In the genomic region with DNA sequence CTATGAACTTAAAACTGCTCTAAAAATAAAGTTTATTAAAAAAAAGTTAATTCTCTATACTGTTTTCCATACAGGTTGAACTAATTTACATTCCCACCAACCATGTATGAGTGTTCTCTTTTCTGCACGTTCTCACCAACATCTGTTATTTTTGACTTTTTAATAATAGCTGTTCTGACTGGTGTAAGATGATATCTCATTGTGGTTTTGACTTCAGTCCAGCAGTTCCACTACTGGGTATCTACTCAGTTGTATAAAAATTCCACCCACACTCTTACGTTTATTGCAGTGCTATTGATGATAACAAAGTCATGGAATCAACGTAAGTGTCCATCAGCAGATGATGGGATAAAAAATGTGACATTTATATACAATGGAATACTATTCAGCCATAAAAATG, we compare ENCODE assay signal across 21 cellular contexts. TPM values are rescaled to one million over a fixed set of nuclear protein-coding genes. Genes with fewer than 3 reads are reported as not detected.
DNase-seq lines count a peak whose midpoint lies in the region; ATAC-seq and TF ChIP-seq lines count a peak whose summit lies in the region.
"Had no signal": no experiment of that assay in that cellular context is flagged by ENCODE, and none has a peak within 500 bp of the region (broad histone marks: within the 10 kb centered on the region; RNA-seq: fewer than 3 reads in every experiment).

No MANE protein-coding gene starts in this region.

- no peak for TF ChIP-seq RAD21 in HCT116 (IDR thresholded peaks at IDR 0.05; ENCODE audit: low read depth)

- no peak overlapping the region for H4K8ac ChIP-seq in mesenchymal stem cell (ENCODE audit: low read length)

- no peaks in the 10 kb centered on the region for H3K27me3 ChIP-seq in HCT116 (ENCODE audit: insufficient read depth, low read length)
- no peaks in the 10 kb centered on the region for H3K27me3 ChIP-seq in naive thymus-derived CD4-positive, alpha-beta T cell (ENCODE audit: control insufficient read depth in 2 of 2, insufficient read depth in 2 of 2, low read length in 2 of 2)
- H3K27me3 ChIP-seq in mesenchymal stem cell (ENCODE audit: control insufficient read depth in 1 of 2, insufficient read depth in 1 of 2, low read length in 2 of 2), result no peaks in the 10 kb centered on the region
- H3K27me3 ChIP-seq: dorsolateral prefrontal cortex, uterus had no signal

- H2BK12ac ChIP-seq in mesenchymal stem cell (ENCODE audit: low read length in 2 of 2), result no peak overlapping the region

- no peak for TF ChIP-seq POLR2A in HCT116 (IDR thresholded peaks at IDR 0.05; ENCODE audit: borderline replicate concordance, extremely low read depth, insufficient read depth, insufficient read length)

- H3K9me3 ChIP-seq in HCT116 (ENCODE audit: control insufficient read depth in 1 of 2, insufficient read depth in 1 of 2, low read depth in 1 of 2, low read length in 2 of 2) (no peaks in the 10 kb centered on the region), mesenchymal stem cell (ENCODE audit: control insufficient read depth, low read length) (no peaks in the 10 kb centered on the region)
- H3K9me3 ChIP-seq in naive thymus-derived CD4-positive, alpha-beta T cell (ENCODE audit: control insufficient read depth in 2 of 3, low read length in 3 of 3), result no peaks in the 10 kb centered on the region
- H3K9me3 ChIP-seq: uterus had no signal

- peaks cover 32% of the 10 kb centered on the region for H3K36me3 Mint-ChIP-seq in activated CD8-positive, alpha-beta T cell treated with anti-CD3 and anti-CD28 coated beads for 36 hours (ENCODE audit: low read depth)
- H3K36me3 Mint-ChIP-seq in naive thymus-derived CD4-positive, alpha-beta T cell, result peaks cover 7 to 57% (median 54%) of the 10 kb centered on the region in 5 donors

- H4K91ac ChIP-seq in mesenchymal stem cell (ENCODE audit: low read length), result no peak overlapping the region

- no peak overlapping the region for H3K4me3 Mint-ChIP-seq in activated CD8-positive, alpha-beta T cell treated with anti-CD3 and anti-CD28 coated beads for 36 hours
- no peak overlapping the region for H3K4me3 Mint-ChIP-seq in naive thymus-derived CD4-positive, alpha-beta T cell
- H3K4me3 Mint-ChIP-seq: WTC11 had no signal

- H3K4me1 ChIP-seq in HCT116 (ENCODE audit: control insufficient read depth in 1 of 2, insufficient read depth in 2 of 2, low read length in 2 of 2) (peaks cover 0 to 22% of the 10 kb centered on the region in 2 experiments; a peak in 2 of 4 replicates), mesenchymal stem cell (ENCODE audit: control insufficient read depth, insufficient read depth, low read depth, low read length) (no peaks in the 10 kb centered on the region)
- no peaks in the 10 kb centered on the region for H3K4me1 ChIP-seq in naive thymus-derived CD4-positive, alpha-beta T cell (ENCODE audit: control insufficient read depth in 2 of 2, insufficient read depth in 2 of 2, low read length in 2 of 2)
- H3K4me1 ChIP-seq: uterus had no signal

- WGBS in mesenchymal stem cell, result no CpG with 5 or more reads among the region's 3 CpGs

- no peak overlapping the region for H2AK5ac ChIP-seq in mesenchymal stem cell (ENCODE audit: low read length, severe bottlenecking)

- H2BK5ac ChIP-seq in mesenchymal stem cell (ENCODE audit: low read depth, low read length, poor library complexity, severe bottlenecking), result no peak overlapping the region

- no peak overlapping the region for H3K27ac Mint-ChIP-seq in activated CD8-positive, alpha-beta T cell treated with anti-CD3 and anti-CD28 coated beads for 36 hours
- no peak overlapping the region for H3K27ac Mint-ChIP-seq in naive thymus-derived CD4-positive, alpha-beta T cell
- H3K27ac Mint-ChIP-seq: WTC11 had no signal

- no peaks in the 10 kb centered on the region for H3K36me3 ChIP-seq in HCT116 (ENCODE audit: control insufficient read depth in 1 of 2, insufficient read depth in 2 of 2, low read length in 2 of 2)
- peaks cover 0 to 16% (median 0%) of the 10 kb centered on the region in 3 experiments for H3K36me3 ChIP-seq in naive thymus-derived CD4-positive, alpha-beta T cell (ENCODE audit: control insufficient read depth in 2 of 3, insufficient read depth in 3 of 3, low read length in 3 of 3)
- peaks cover 0 to 55% of the 10 kb centered on the region in 2 experiments for H3K36me3 ChIP-seq in mesenchymal stem cell (ENCODE audit: control insufficient read depth in 1 of 2, insufficient read depth in 2 of 2, low read depth in 1 of 2, low read length in 2 of 2)
- H3K36me3 ChIP-seq: uterus had no signal

- H3K79me1 ChIP-seq in mesenchymal stem cell (replicated peaks; ENCODE audit: low read length, poor library complexity, severe bottlenecking), result no peaks in the 10 kb centered on the region

- no peak overlapping the region for H2BK15ac ChIP-seq in mesenchymal stem cell (ENCODE audit: low read depth, poor library complexity, severe bottlenecking)

- H3K9me3 Mint-ChIP-seq in activated CD8-positive, alpha-beta T cell treated with anti-CD3 and anti-CD28 coated beads for 36 hours, result peaks cover 4% of the 10 kb centered on the region
- peaks cover 0 to 6% (median 0%) of the 10 kb centered on the region in 11 donors for H3K9me3 Mint-ChIP-seq in naive thymus-derived CD4-positive, alpha-beta T cell
- H3K9me3 Mint-ChIP-seq: WTC11 had no signal

- H3K79me2 ChIP-seq in HCT116 (ENCODE audit: insufficient read depth, low read length), result no peaks in the 10 kb centered on the region

- H2AFZ ChIP-seq in HCT116 (ENCODE audit: low read depth, low read length, poor library complexity, severe bottlenecking), result peak overlapping the region; percentile 12
- no peak overlapping the region for H2AFZ ChIP-seq in mesenchymal stem cell (ENCODE audit: low read depth, low read length)

- TF ChIP-seq CTCF in AG09319 (IDR thresholded peaks at IDR 0.05; ENCODE audit: low read depth, low read length) (no peak), HCT116 (IDR thresholded peaks at IDR 0.05 in 2 of 3, conservative IDR thresholded peaks at IDR 0.05 in 1 of 3; ENCODE audit: borderline replicate concordance in 1 of 3, insufficient read depth in 1 of 3, low read depth in 2 of 3, low read length in 2 of 3) (no peak)
- no peak for TF ChIP-seq CTCF in activated CD8-positive, alpha-beta T cell treated with anti-CD3 and anti-CD28 coated beads for 36 hours (IDR thresholded peaks at IDR 0.05)

- DNase-seq in AG09319 (ENCODE audit: extremely low read depth, low read depth), result peak; percentile 27
- DNase-seq in HCT116 (ENCODE audit: low read depth, low spot score), result no peak
- DNase-seq in fibroblast of peridontal ligament (ENCODE audit: extremely low read depth), result peak; percentile 85
- no peak for DNase-seq in HuH-7 (ENCODE audit: low spot score)
- DNase-seq in activated CD8-positive, alpha-beta T cell treated with anti-CD3 and anti-CD28 coated beads for 36 hours, result no peak
- no peak for DNase-seq in naive thymus-derived CD4-positive, alpha-beta T cell
- no peak for DNase-seq in mesenchymal stem cell
- DNase-seq: activated effector memory CD4-positive, alpha-beta T cell treated with Interleukin-2 at 50 U/mL for 16 hours; aorta; Calu3; dorsolateral prefrontal cortex; left ventricle myocardium superior; NCI-H2081 treated with DMSO at 0.1 percent for 48 hours; NCI-H748 treated with DMSO at 0.1 percent for 48 hours; posterior cingulate gyrus; RPMI8226; stimulated activated CD4-positive, alpha-beta T cell treated with anti-CD3 and anti-CD28 coated beads, Interleukin-12 subunit alpha, Interleukin-12 subunit beta, amount 100 ng/mL, for 4 hours; stimulated activated naive CD8-positive, alpha-beta T cell treated with anti-CD3 and anti-CD28 coated beads, Interleukin-15, Interleukin-2, amounts not matched to agents 100 U/mL and 50 U/mL, for 24 hours; uterus had no signal

- RAD21 ChIA-PET in HCT116 (lab: Charles Lee; ENCODE audit: low non-redundant PET in 1 of 2, low total read pairs in 2 of 2, uncharacterized antibody in 2 of 2, unreplicated experiment in 2 of 2), result no interaction called here

- no TSS peak for BruUV-seq in HCT116 (replicated peaks; lab: Mats Ljungman, UMichigan)

- no peak overlapping the region for H3K9ac ChIP-seq in HCT116 (ENCODE audit: low read length)
- no peak overlapping the region for H3K9ac ChIP-seq in mesenchymal stem cell (ENCODE audit: low read length)

- POLR2A ChIA-PET in HCT116 (lab: Charles Lee), result no interaction called here
- POLR2A ChIA-PET in activated CD8-positive, alpha-beta T cell treated with anti-CD3 and anti-CD28 coated beads for 36 hours (lab: Charles Lee), result no interaction called here
- POLR2A ChIA-PET in naive thymus-derived CD4-positive, alpha-beta T cell (lab: Charles Lee), result no interaction called here

- H3K27ac ChIP-seq in HCT116 (ENCODE audit: low read depth, low read length) (no peak overlapping the region), mesenchymal stem cell (ENCODE audit: low read length, poor library complexity, severe bottlenecking) (no peak overlapping the region)
- no peak overlapping the region for H3K27ac ChIP-seq in naive thymus-derived CD4-positive, alpha-beta T cell (ENCODE audit: low read depth, low read length)
- H3K27ac ChIP-seq: dorsolateral prefrontal cortex, uterus had no signal

- H3K4me3 ChIP-seq in HCT116 (replicated peaks in 1 of 2; ENCODE audit: low read depth in 1 of 2, low read length in 2 of 2), result no peak overlapping the region
- H3K4me3 ChIP-seq in naive thymus-derived CD4-positive, alpha-beta T cell (ENCODE audit: low read length), result no peak overlapping the region
- no peak overlapping the region for H3K4me3 ChIP-seq in mesenchymal stem cell (ENCODE audit: insufficient read depth in 1 of 2, low read depth in 1 of 2, low read length in 2 of 2)
- H3K4me3 ChIP-seq: dorsolateral prefrontal cortex, uterus had no signal

- no peaks in the 10 kb centered on the region for H3K27me3 Mint-ChIP-seq in activated CD8-positive, alpha-beta T cell treated with anti-CD3 and anti-CD28 coated beads for 36 hours
- H3K27me3 Mint-ChIP-seq in naive thymus-derived CD4-positive, alpha-beta T cell, result no peaks in the 10 kb centered on the region

- CTCF ChIA-PET in HCT116 (lab: Charles Lee), result no interaction called here
- CTCF ChIA-PET in activated CD8-positive, alpha-beta T cell treated with anti-CD3 and anti-CD28 coated beads for 36 hours (lab: Charles Lee), result no interaction called here
- CTCF ChIA-PET in naive thymus-derived CD4-positive, alpha-beta T cell (lab: Charles Lee), result no interaction called here

- no peak overlapping the region for H3K18ac ChIP-seq in mesenchymal stem cell (ENCODE audit: low read depth in 1 of 2, low read length in 2 of 2)

- no peak overlapping the region for H3K23ac ChIP-seq in mesenchymal stem cell (ENCODE audit: low read length in 2 of 2)

- no peaks in the 10 kb centered on the region for H3K4me1 Mint-ChIP-seq in activated CD8-positive, alpha-beta T cell treated with anti-CD3 and anti-CD28 coated beads for 36 hours (ENCODE audit: low read depth)
- H3K4me1 Mint-ChIP-seq in naive thymus-derived CD4-positive, alpha-beta T cell, result peaks cover 0 to 7% (median 0%) of the 10 kb centered on the region in 7 donors

- H3K4me2 ChIP-seq in HCT116 (ENCODE audit: low read length) (no peak overlapping the region), mesenchymal stem cell (ENCODE audit: low read length, poor library complexity, severe bottlenecking) (no peak overlapping the region)

- H2BK120ac ChIP-seq in mesenchymal stem cell (ENCODE audit: low read depth, low read length), result no peak overlapping the region

- H3K4ac ChIP-seq in mesenchymal stem cell (ENCODE audit: low read depth in 1 of 2, low read length in 2 of 2), result no peak overlapping the region

- intact Hi-C loops in HCT116 (cut with micrococcal nuclease), result loop anchor here (10.0 kb wide), 1 partner anchor 1967 kb away; no protein-coding TSS in a partner anchor
- intact Hi-C loops in activated CD8-positive, alpha-beta T cell treated with anti-CD3 and anti-CD28 coated beads for 36 hours (cut with micrococcal nuclease), result no loop called here
- intact Hi-C loops in naive thymus-derived CD4-positive, alpha-beta T cell (cut with micrococcal nuclease), result no loop called here

- H3K14ac ChIP-seq in mesenchymal stem cell (ENCODE audit: low read length in 2 of 2), result no peak overlapping the region

- H3K9me2 ChIP-seq in HCT116 (ENCODE audit: insufficient read depth), result no peaks in the 10 kb centered on the region

- ATAC-seq in HCT116, result no peak
- peak; percentile 76 for ATAC-seq in SK-N-SH treated with all-trans-retinoic acid at 6 μM for 48 hours
- no peak for ATAC-seq in activated CD8-positive, alpha-beta T cell treated with anti-CD3 and anti-CD28 coated beads for 36 hours
- no peak for ATAC-seq in naive thymus-derived CD4-positive, alpha-beta T cell
- ATAC-seq: left ventricle myocardium superior; stimulated activated naive CD8-positive, alpha-beta T cell treated with anti-CD3 and anti-CD28 coated beads, Interleukin-15, Interleukin-2, amounts not matched to agents 100 U/mL and 50 U/mL, for 24 hours; WTC11 had no signal

- H4K20me1 ChIP-seq in HCT116 (ENCODE audit: insufficient read depth), result no peaks in the 10 kb centered on the region

RNA-seq across cellular contexts. Expression of a gene that starts 33.7 kb away (rescaled TPM):
- total RNA-seq in HCT116 (2021; ENCODE audit: unreplicated experiment), result 0.30 TPM
- polyA plus RNA-seq in HCT116 (2012), result not detected in 2 replicates
- total RNA-seq in activated CD8-positive, alpha-beta T cell treated with anti-CD3 and anti-CD28 coated beads for 36 hours, result 10 to 100 TPM in 1 of 2 experiments, 1 to 10 TPM in 1; 9.4 to 11.7 TPM
- 1 to 10 TPM; 4.7 to 9.7 (median 6.2) TPM for total RNA-seq in naive thymus-derived CD4-positive, alpha-beta T cell
- polyA plus RNA-seq in naive thymus-derived CD4-positive, alpha-beta T cell, result 10 to 100 TPM; 11.7 to 20.2 TPM
- polyA plus RNA-seq in mesenchymal stem cell (2013, experiment 1 of 2), result 17.9 TPM
- 18.4 TPM for polyA plus RNA-seq in mesenchymal stem cell (2013, experiment 2 of 2)

Comparison
In these comparisons a context has a peak if more than half of its experiments do, and no peak if none do; other contexts are left out.
1. DNase-seq: peak in AG09319 (single experiment) and fibroblast of peridontal ligament (single experiment); none in HCT116 (single experiment), HuH-7 (single experiment), activated CD8-positive, alpha-beta T cell treated with anti-CD3 and anti-CD28 coated beads for 36 hours (single experiment), naive thymus-derived CD4-positive, alpha-beta T cell (0 of 9) and mesenchymal stem cell (single experiment).